ENCODE assay signal across 34 cellular contexts in genomic region chr2:147396890-147397289, GRCh38.
"Had no signal": no experiment of that assay in that cellular context is flagged by ENCODE, and none has a peak within 500 bp of the region (broad histone marks: within the 10 kb centered on the region; RNA-seq: fewer than 3 reads in every experiment).

No MANE protein-coding gene starts in this region.

- H3K27me3 ChIP-seq: MG63 had no signal

- H3K4me2 ChIP-seq: KMS-11 had no signal

- DNase-seq: Karpas-422, Kasumi-1, MG63, MM.1S, MV-4-11, NCI-H1048, NCI-H1092, NCI-H1092 treated with DMSO at 0.1 percent for 48 hours, NCI-H1105, NCI-H1105 treated with DMSO at 0.1 percent for 48 hours, NCI-H1417, NCI-H1417 treated with DMSO at 0.1 percent for 48 hours, NCI-H1436, NCI-H1436 treated with DMSO at 0.1 percent for 48 hours, NCI-H146, NCI-H1694, NCI-H1694 treated with DMSO at 0.1 percent for 48 hours, NCI-H187, NCI-H187 treated with DMSO at 0.1 percent for 48 hours, NCI-H1930, NCI-H2029, NCI-H2029 treated with DMSO at 0.1 percent for 48 hours, NCI-H2081, NCI-H2081 treated with DMSO at 0.1 percent for 48 hours, NCI-H2107, NCI-H2171, NCI-H2171 treated with DMSO at 0.1 percent for 48 hours, NCI-H2227 treated with DMSO at 0.1 percent for 48 hours, NCI-H226, NCI-H345, NCI-H446, NCI-H446 treated with DMSO at 0.1 percent for 48 hours, NCI-H510A had no signal

- H3K9me3 ChIP-seq: MG63 had no signal

- H3K4me3 ChIP-seq: MG63 had no signal

- H3K36me3 ChIP-seq: MG63 had no signal

- H3K27ac ChIP-seq: KMS-11 had no signal

- H3K9ac ChIP-seq: KMS-11 had no signal
